In genomic region chr19:18152444-18152816, GRCh38 we compare ENCODE assay signal across 8 cellular contexts.
A peak's percentile ranks its signal among the peaks of the same experiment; 100 is the strongest.
DNase-seq lines count a peak whose midpoint lies in the region; ATAC-seq, FAIRE-seq and TF ChIP-seq lines count a peak whose summit lies in the region.

No MANE protein-coding gene starts in this region.

- peak; percentile 72 for ATAC-seq in HG03175 (IDR thresholded peaks at IDR 0.05; ENCODE audit: unreplicated experiment)

- DNase-seq in AG10803 (ENCODE audit: low read depth) (peak; percentile 95), NCI-H226 (peak; percentile 94)
- peak; percentile 92 to 97 (median 92) for DNase-seq in activated CD4-positive, CD25-positive, alpha-beta regulatory T cell (lab: John Stamatoyannopoulos, UW)
- DNase-seq in central memory CD4-positive, alpha-beta T cell, result peak; percentile 96
- DNase-seq in stimulated activated CD4-positive, alpha-beta T cell treated with anti-CD3 and anti-CD28 coated beads, Interleukin-12 subunit alpha, Interleukin-12 subunit beta, amount 100 ng/mL, for 4 hours, result peak; percentile 99

- FAIRE-seq in islet of Langerhans (lab: Jason Lieb, UNC), result peak; percentile 91

- TF ChIP-seq CTCF in AG10803 (conservative IDR thresholded peaks at IDR 0.05; ENCODE audit: low read length), result peak; percentile 71

- TF ChIP-seq POLR2A in GM18951 (IDR thresholded peaks at IDR 0.05; ENCODE audit: extremely low read depth, insufficient read depth, insufficient read length), result peak; percentile 59

- H3K4me3 ChIP-seq in AG10803 (ENCODE audit: low read length), result peak overlapping the region; percentile 60

- in situ Hi-C loops in GM18951 (cut with MboI; ENCODE audit: low sequenced_read_pairs, unreplicated experiment), result no loop called here

Comparison
In these comparisons a context has a peak if more than half of its experiments do, and no peak if none do; other contexts are left out.
1. Peak in every context shown above with its lines: DNase-seq, ATAC-seq and H3K4me3 ChIP-seq.